In genomic region chr16:27259710-27260109, GRCh38 we compare ENCODE assay signal across 22 cellular contexts. TPM values are rescaled to one million over a fixed set of nuclear protein-coding genes. Genes with fewer than 3 reads are reported as not detected.
DNase-seq lines count a peak whose midpoint lies in the region; ATAC-seq and TF ChIP-seq lines count a peak whose summit lies in the region.
"Had no signal": no experiment of that assay in that cellular context is flagged by ENCODE, and none has a peak within 500 bp of the region (broad histone marks: within the 10 kb centered on the region; RNA-seq: fewer than 3 reads in every experiment).

No MANE protein-coding gene starts in this region.

- no peaks in the 10 kb centered on the region for H3K9me3 ChIP-seq in CD4-positive, CD25-positive, alpha-beta regulatory T cell (ENCODE audit: control insufficient read depth in 2 of 2, low read length in 2 of 2)
- H3K9me3 ChIP-seq in HAP-1 (no peaks in the 10 kb centered on the region), esophagus muscularis mucosa (no peaks in the 10 kb centered on the region)
- H3K9me3 ChIP-seq: adrenal gland, BE2C, pancreas, tibial artery had no signal

- H3K4me1 Mint-ChIP-seq in CD4-positive, CD25-positive, alpha-beta regulatory T cell = peaks cover 37 to 65% (median 44%) of the 10 kb centered on the region in 4 donors
- peaks cover 4% of the 10 kb centered on the region for H3K4me1 Mint-ChIP-seq in osteocyte (ENCODE audit: unreplicated experiment)
- H3K4me1 Mint-ChIP-seq: nephron had no signal

- whole genome bisulfite sequencing in esophagus muscularis mucosa = 92% methylated on average over 4 of the region's 4 CpGs

- H3K9me3 Mint-ChIP-seq in CD4-positive, CD25-positive, alpha-beta regulatory T cell = peaks cover 0 to under 1% (median 0%) of the 10 kb centered on the region in 7 donors
- no peaks in the 10 kb centered on the region for H3K9me3 Mint-ChIP-seq in osteocyte (ENCODE audit: unreplicated experiment)
- H3K9me3 Mint-ChIP-seq: dendritic cell treated with granulocyte-macrophage colony-stimulating factor and Interleukin-4, amounts not matched to agents 40 ng/mL and 50 ng/mL, for 4 days; nephron had no signal

- H3K27ac Mint-ChIP-seq in CD4-positive, CD25-positive, alpha-beta regulatory T cell = peak overlapping the region in 2 of 3 donors; percentile 3 to 84
- H3K27ac Mint-ChIP-seq in osteocyte (ENCODE audit: unreplicated experiment) = no peak overlapping the region
- H3K27ac Mint-ChIP-seq: dendritic cell treated with granulocyte-macrophage colony-stimulating factor and Interleukin-4, amounts not matched to agents 40 ng/mL and 50 ng/mL, for 4 days; nephron had no signal

- TF ChIP-seq POLR2A in esophagus muscularis mucosa (IDR thresholded peaks at IDR 0.05; ENCODE audit: low read depth) = no peak

- no peak for TF ChIP-seq EP300 in esophagus muscularis mucosa (IDR thresholded peaks at IDR 0.05)

- peaks cover 20% of the 10 kb centered on the region for H3K36me3 ChIP-seq in CD4-positive, CD25-positive, alpha-beta regulatory T cell (ENCODE audit: control insufficient read depth, insufficient read depth, low read length)
- H3K36me3 ChIP-seq in HAP-1 (replicated peaks) = peaks cover 16% of the 10 kb centered on the region
- H3K36me3 ChIP-seq in esophagus muscularis mucosa = peaks cover 0 to 26% (median 7%) of the 10 kb centered on the region in 4 donors
- H3K36me3 ChIP-seq: BE2C had no signal

- ATAC-seq in CD4-positive, CD25-positive, alpha-beta regulatory T cell (ENCODE audit: low read depth in 2 of 2) = no peak
- ATAC-seq in left ventricle myocardium superior = no peak
- ATAC-seq: HCT116, pancreas had no signal

- no peak for DNase-seq in CD4-positive, CD25-positive, alpha-beta regulatory T cell
- DNase-seq in HAP-1 (ENCODE audit: low spot score in 2 of 2) = peak; percentile 14 to 40
- DNase-seq in esophagus muscularis mucosa (ENCODE audit: extremely low spot score) = peak; percentile 10
- DNase-seq in osteocyte (ENCODE audit: extremely low spot score, unreplicated experiment) = peak; percentile 23
- DNase-seq in left ventricle myocardium superior = no peak
- DNase-seq in NCI-H524 treated with DMSO at 0.1 percent for 48 hours (lab: John Stamatoyannopoulos, UW) = no peak
- DNase-seq in pons (ENCODE audit: low spot score) = no peak
- DNase-seq in NOMO-1 treated with DMSO at 0.1 percent for 48 hours (lab: John Stamatoyannopoulos, UW; ENCODE audit: unreplicated experiment) = no peak
- DNase-seq: activated T-cell treated with anti-CD3 and anti-CD28 coated beads, Interleukin-2, amount 50 U/mL, for 1 hour; adrenal gland; BE2C; MV-4-11; NCI-H1436; NCI-H226; pancreas; SHP77; small intestine; tibial artery had no signal

- intact Hi-C loops in esophagus muscularis mucosa (cut with DNase I) (no loop called here), left ventricle myocardium superior (cut with micrococcal nuclease) (no loop called here)

- H3K4me1 ChIP-seq in CD4-positive, CD25-positive, alpha-beta regulatory T cell (ENCODE audit: control insufficient read depth, insufficient read depth, low read length, poor library complexity, severe bottlenecking) = peaks cover under 1% of the 10 kb centered on the region
- peaks cover 11% of the 10 kb centered on the region for H3K4me1 ChIP-seq in HAP-1
- H3K4me1 ChIP-seq in esophagus muscularis mucosa = peaks cover 17 to 85% (median 69%) of the 10 kb centered on the region in 4 donors
- H3K4me1 ChIP-seq: BE2C had no signal

- H3K36me3 Mint-ChIP-seq in CD4-positive, CD25-positive, alpha-beta regulatory T cell = peaks cover 42% of the 10 kb centered on the region
- H3K36me3 Mint-ChIP-seq in osteocyte (ENCODE audit: unreplicated experiment) = peaks cover 7% of the 10 kb centered on the region

- no peak overlapping the region for H3K4me3 Mint-ChIP-seq in CD4-positive, CD25-positive, alpha-beta regulatory T cell
- H3K4me3 Mint-ChIP-seq in osteocyte (ENCODE audit: unreplicated experiment) = no peak overlapping the region
- H3K4me3 Mint-ChIP-seq: dendritic cell treated with granulocyte-macrophage colony-stimulating factor and Interleukin-4, amounts not matched to agents 40 ng/mL and 50 ng/mL, for 4 days; nephron had no signal

- no peaks in the 10 kb centered on the region for H3K27me3 Mint-ChIP-seq in CD4-positive, CD25-positive, alpha-beta regulatory T cell
- H3K27me3 Mint-ChIP-seq in osteocyte (ENCODE audit: unreplicated experiment) = no peaks in the 10 kb centered on the region
- H3K27me3 Mint-ChIP-seq: dendritic cell treated with granulocyte-macrophage colony-stimulating factor and Interleukin-4, amounts not matched to agents 40 ng/mL and 50 ng/mL, for 4 days had no signal

- H3K4me3 ChIP-seq in CD4-positive, CD25-positive, alpha-beta regulatory T cell (ENCODE audit: low read depth, low read length) = no peak overlapping the region
- H3K4me3 ChIP-seq in HAP-1 (no peak overlapping the region), esophagus muscularis mucosa (no peak overlapping the region)
- H3K4me3 ChIP-seq: adrenal gland, lung, pancreas, tibial artery had no signal

- H3K27me3 ChIP-seq in CD4-positive, CD25-positive, alpha-beta regulatory T cell (ENCODE audit: control insufficient read depth, insufficient read depth, low read length) = no peaks in the 10 kb centered on the region
- H3K27me3 ChIP-seq in HAP-1 (ENCODE audit: low read depth) (no peaks in the 10 kb centered on the region), esophagus muscularis mucosa (peaks cover 0 to 4% (median 0%) of the 10 kb centered on the region in 4 donors)
- H3K27me3 ChIP-seq: adrenal gland, BE2C, pancreas, tibial artery had no signal

- TF ChIP-seq CTCF in esophagus muscularis mucosa (IDR thresholded peaks at IDR 0.05) (no peak), osteocyte (IDR thresholded peaks at IDR 0.05) (no peak)

- in situ Hi-C loops in HAP-1 (cut with MboI; ENCODE audit: low sequenced_read_pairs) = no loop called here

- H3K27ac ChIP-seq in CD4-positive, CD25-positive, alpha-beta regulatory T cell (ENCODE audit: insufficient read depth, low read length, poor library complexity, severe bottlenecking) = no peak overlapping the region
- peak overlapping the region; percentile 84 to 86 (median 86) for H3K27ac ChIP-seq in esophagus muscularis mucosa (replicated peaks in 1 of 4)
- H3K27ac ChIP-seq: pancreas, tibial artery had no signal

RNA-seq across cellular contexts. Expression of gene NSMCE1, which starts 8.9 kb away (rescaled TPM):
- total RNA-seq in CD4-positive, CD25-positive, alpha-beta regulatory T cell = 40.0 TPM
- polyA plus RNA-seq in CD4-positive, CD25-positive, alpha-beta regulatory T cell = 100 to 1,000 TPM; 128 to 156 (median 138) TPM
- total RNA-seq in esophagus muscularis mucosa (10 to 100 TPM; 49.7 to 68.8 (median 64.0) TPM), osteocyte (26.4 and 28.3 TPM in 2 replicates), left ventricle myocardium superior (34.2 TPM)

RNA-seq across cellular contexts. Expression of gene IL4R, which starts 54.1 kb away (rescaled TPM):
- 160 TPM for total RNA-seq in CD4-positive, CD25-positive, alpha-beta regulatory T cell
- 10 to 100 TPM; 21.2 to 32.4 (median 25.8) TPM for polyA plus RNA-seq in CD4-positive, CD25-positive, alpha-beta regulatory T cell
- total RNA-seq in esophagus muscularis mucosa (100 to 1,000 TPM in 3 of 4 donors, 10 to 100 TPM in 1; 72.7 to 167 (median 116) TPM), osteocyte (34.5 and 35.9 TPM in 2 replicates), left ventricle myocardium superior (9.8 TPM)

RNA-seq across cellular contexts. Expression of gene KDM8, which starts 56.4 kb away (rescaled TPM):
- 14.7 TPM for total RNA-seq in CD4-positive, CD25-positive, alpha-beta regulatory T cell
- polyA plus RNA-seq in CD4-positive, CD25-positive, alpha-beta regulatory T cell = 1 to 10 TPM; 2.8 to 8.8 (median 4.3) TPM
- total RNA-seq in esophagus muscularis mucosa (1 to 10 TPM; 2.5 to 7.1 (median 3.7) TPM), osteocyte (8.3 and 10.3 TPM in 2 replicates), left ventricle myocardium superior (3.7 TPM)

Comparison
In these comparisons a context has a peak if more than half of its experiments do, and no peak if none do; other contexts are left out.
1. DNase-seq: peak in HAP-1 (2 of 2), esophagus muscularis mucosa (single experiment) and osteocyte (single experiment); none in CD4-positive, CD25-positive, alpha-beta regulatory T cell (0 of 3), left ventricle myocardium superior (single experiment), NCI-H524 treated with DMSO at 0.1 percent for 48 hours (single experiment), pons (single experiment) and NOMO-1 treated with DMSO at 0.1 percent for 48 hours (single experiment).